12 cellular contexts compared by ENCODE assay signal in the genomic region with DNA sequence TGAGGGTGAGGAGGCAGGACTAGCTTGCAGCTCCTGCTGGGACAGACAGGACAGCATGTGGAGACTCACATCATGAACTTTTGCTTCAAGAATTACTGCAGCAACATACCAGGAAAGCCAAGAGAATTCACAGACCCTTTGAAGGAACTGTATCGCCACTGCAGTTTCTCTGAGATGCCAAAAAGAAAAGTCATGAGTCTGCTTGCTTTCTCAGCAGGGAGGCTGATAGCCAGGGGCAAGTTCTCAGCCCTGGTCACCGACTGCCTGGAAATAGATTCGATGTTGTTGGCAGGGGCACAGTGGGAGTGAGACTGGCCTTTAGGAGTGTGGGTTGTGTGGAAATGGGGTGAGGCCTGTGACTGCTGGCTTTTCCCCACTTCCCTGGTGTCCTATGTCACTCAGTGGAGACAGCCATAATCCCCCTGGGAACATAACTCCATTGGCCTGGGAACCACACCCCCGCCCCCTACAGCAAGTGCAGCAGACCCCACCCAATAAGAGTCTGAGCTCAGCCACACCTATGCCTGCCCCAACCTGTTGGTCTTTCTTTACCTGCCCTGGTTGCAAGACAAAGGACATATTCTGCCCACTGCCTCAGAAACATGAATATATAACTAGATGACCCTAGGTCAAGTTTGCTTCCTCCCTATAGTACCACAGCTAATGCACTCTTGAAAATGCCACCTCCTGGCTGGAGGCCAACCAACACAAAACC. TPM values are rescaled to one million over a fixed set of nuclear protein-coding genes. Genes with fewer than 3 reads are reported as not detected.
DNase-seq lines count a peak whose midpoint lies in the region; ATAC-seq and TF ChIP-seq lines count a peak whose summit lies in the region.
"Had no signal": no experiment of that assay in that cellular context is flagged by ENCODE, and none has a peak within 500 bp of the region (broad histone marks: within the 10 kb centered on the region; RNA-seq: fewer than 3 reads in every experiment).

No MANE protein-coding gene starts in this region.

- H3K79me2 ChIP-seq in osteoblast (ENCODE audit: insufficient read depth, low read length) (peaks cover 9% of the 10 kb centered on the region), smooth muscle cell (ENCODE audit: low read depth) (no peaks in the 10 kb centered on the region)

- H4K20me1 ChIP-seq in osteoblast (ENCODE audit: insufficient read depth, low read length) (no peaks in the 10 kb centered on the region), smooth muscle cell (ENCODE audit: low read depth) (no peaks in the 10 kb centered on the region)

- no peaks in the 10 kb centered on the region for H3F3A ChIP-seq in smooth muscle cell (ENCODE audit: low read depth)

- H3K4me1 Mint-ChIP-seq in central memory CD8-positive, alpha-beta T cell, result peaks cover 38% of the 10 kb centered on the region

- 61% methylated on average over 3 of the region's 4 CpGs for WGBS in smooth muscle cell (ENCODE audit: low lambda C conversion rate)

- H3K36me3 ChIP-seq in osteoblast (ENCODE audit: insufficient read depth, low read length) (no peaks in the 10 kb centered on the region), smooth muscle cell (ENCODE audit: low read depth) (no peaks in the 10 kb centered on the region)
- H3K36me3 ChIP-seq: cardiac muscle cell had no signal

- peaks cover 8% of the 10 kb centered on the region for H3K36me3 Mint-ChIP-seq in central memory CD8-positive, alpha-beta T cell (ENCODE audit: insufficient read depth)

- H3K27me3 ChIP-seq in osteoblast (ENCODE audit: insufficient read depth, low read length), result no peaks in the 10 kb centered on the region
- no peaks in the 10 kb centered on the region for H3K27me3 ChIP-seq in smooth muscle cell (ENCODE audit: low read depth)
- H3K27me3 ChIP-seq: cardiac muscle cell had no signal

- H3K27ac Mint-ChIP-seq in central memory CD8-positive, alpha-beta T cell (ENCODE audit: low read depth), result peak overlapping the region; percentile 8

- peaks cover 15% of the 10 kb centered on the region for H3K9me3 Mint-ChIP-seq in central memory CD8-positive, alpha-beta T cell

- no peak overlapping the region for H3K4me3 Mint-ChIP-seq in central memory CD8-positive, alpha-beta T cell

- DNase-seq in EL, result peak; percentile 78
- peak; percentile 53 for DNase-seq in NCI-H69 (lab: John Stamatoyannopoulos, UW)
- DNase-seq in central memory CD8-positive, alpha-beta T cell (ENCODE audit: low spot score in 2 of 2), result no peak
- no peak for DNase-seq in osteoblast (ENCODE audit: insufficient read length, low spot score, missing footprints)
- no peak for DNase-seq in smooth muscle cell (lab: John Stamatoyannopoulos, UW; ENCODE audit: unreplicated experiment)
- DNase-seq: left cardiac atrium; stimulated activated CD4-positive, alpha-beta T cell treated with anti-CD3 and anti-CD28 coated beads, Interleukin-1b, Interleukin-23, amount 100 ng/mL, for 48 hours; stimulated activated naive CD4-positive, alpha-beta T cell; T1000 had no signal

- H3K4me1 ChIP-seq in osteoblast (ENCODE audit: insufficient read depth, low read length) (peaks cover 27% of the 10 kb centered on the region), smooth muscle cell (ENCODE audit: low read depth) (no peaks in the 10 kb centered on the region)

- peak overlapping the region; percentile 70 for H2AFZ ChIP-seq in osteoblast (ENCODE audit: low read length)
- H2AFZ ChIP-seq in smooth muscle cell (ENCODE audit: low read depth), result no peak overlapping the region

- no peaks in the 10 kb centered on the region for H3K9me3 ChIP-seq in osteoblast (ENCODE audit: low read depth, low read length)
- H3K9me3 ChIP-seq in smooth muscle cell (replicated peaks; ENCODE audit: low read depth), result no peaks in the 10 kb centered on the region

- H3K4me2 ChIP-seq in osteoblast (ENCODE audit: insufficient read depth, low read length) (no peak overlapping the region), smooth muscle cell (no peak overlapping the region)

- H3K4me3 ChIP-seq in osteoblast (ENCODE audit: insufficient read depth, low read length), result no peak overlapping the region
- no peak overlapping the region for H3K4me3 ChIP-seq in smooth muscle cell
- H3K4me3 ChIP-seq: cardiac muscle cell had no signal

- no peaks in the 10 kb centered on the region for H3K27me3 Mint-ChIP-seq in central memory CD8-positive, alpha-beta T cell

- H3K27ac ChIP-seq in osteoblast (ENCODE audit: low read depth, low read length) (no peak overlapping the region), smooth muscle cell (ENCODE audit: low read depth) (no peak overlapping the region)
- H3K27ac ChIP-seq: cardiac muscle cell had no signal

- ATAC-seq in central memory CD8-positive, alpha-beta T cell (replicated peaks; ENCODE audit: extremely low read depth, poor library complexity, severe bottlenecking), result no peak
- ATAC-seq in HG02588 (IDR thresholded peaks at IDR 0.05; ENCODE audit: unreplicated experiment) (no peak), HG03460 (IDR thresholded peaks at IDR 0.05; ENCODE audit: unreplicated experiment) (no peak)
- ATAC-seq: left cardiac atrium had no signal

- H3K9ac ChIP-seq in smooth muscle cell (ENCODE audit: low read depth), result no peak overlapping the region

- TF ChIP-seq CTCF in osteoblast (IDR thresholded peaks at IDR 0.05; ENCODE audit: extremely low read depth, low read depth, low read length), result no peak
- no peak for TF ChIP-seq CTCF in smooth muscle cell (IDR thresholded peaks at IDR 0.05; ENCODE audit: borderline replicate concordance, insufficient read depth, poor library complexity, severe bottlenecking)

RNA-seq across cellular contexts. Expression of a gene that starts 1.6 kb away (rescaled TPM):
- total RNA-seq in osteoblast, result 29.3 and 30.4 TPM in 2 replicates
- 1.0 and 1.8 TPM in 2 replicates for total RNA-seq in smooth muscle cell
- polyA plus RNA-seq in smooth muscle cell, result 0.26 and 0.38 TPM in 2 replicates
- polyA plus RNA-seq: cardiac muscle cell had no signal

RNA-seq across cellular contexts. Expression of a gene that starts 28.8 kb away (rescaled TPM):
- total RNA-seq in osteoblast, result 17.7 and 25.0 TPM in 2 replicates
- total RNA-seq in smooth muscle cell, result 0.36 and 2.7 TPM in 2 replicates
- polyA plus RNA-seq in smooth muscle cell, result 0.31 TPM in 1 of 2 replicates, not detected in the other
- total RNA-seq: cardiac muscle cell had no signal
- polyA plus RNA-seq: cardiac muscle cell had no signal

Comparison
In these comparisons a context has a peak if more than half of its experiments do, and no peak if none do; other contexts are left out.
1. DNase-seq: peak in EL (single experiment) and NCI-H69 (single experiment); none in central memory CD8-positive, alpha-beta T cell (0 of 2), osteoblast (single experiment) and smooth muscle cell (single experiment).
2. RNA of a gene that starts 1.6 kb away (total RNA-seq): 29.3 to 30.4 TPM in osteoblast; 1.0 to 1.8 TPM in smooth muscle cell; every median in the first group is over 10 times any median in the second.